ENCODE assay signal across 14 cellular contexts in genomic region chr1:20439282-20439681, GRCh38. TPM values are rescaled to one million over a fixed set of nuclear protein-coding genes. Genes with fewer than 3 reads are reported as not detected.
DNase-seq lines count a peak whose midpoint lies in the region; ATAC-seq and TF ChIP-seq lines count a peak whose summit lies in the region.
"Had no signal": no experiment of that assay in that cellular context is flagged by ENCODE, and none has a peak within 500 bp of the region (broad histone marks: within the 10 kb centered on the region; RNA-seq: fewer than 3 reads in every experiment).

No MANE protein-coding gene starts in this region.

- no peak overlapping the region for H2BK120ac ChIP-seq in IMR-90 (ENCODE audit: low read depth, low read length)

- no peaks in the 10 kb centered on the region for H3K9me3 Mint-ChIP-seq in naive thymus-derived CD8-positive, alpha-beta T cell
- H3K9me3 Mint-ChIP-seq: IgD-negative memory B cell had no signal

- H2BK20ac ChIP-seq in IMR-90 (ENCODE audit: low read depth, low read length): no peak overlapping the region

- no peaks in the 10 kb centered on the region for H3K36me3 Mint-ChIP-seq in naive thymus-derived CD8-positive, alpha-beta T cell
- H3K36me3 Mint-ChIP-seq: IgD-negative memory B cell had no signal

- TF ChIP-seq RAD21 in IMR-90 (IDR thresholded peaks at IDR 0.05; ENCODE audit: low read length): no peak

- peak overlapping the region in 1 of 10 donors; percentile 27 for H3K27ac Mint-ChIP-seq in naive thymus-derived CD8-positive, alpha-beta T cell
- H3K27ac Mint-ChIP-seq: activated CD4-positive, alpha-beta T cell treated with anti-CD3 and anti-CD28 coated beads for 36 hours; IgD-negative memory B cell had no signal

- no peak overlapping the region for H3K23ac ChIP-seq in IMR-90 (ENCODE audit: low read depth, low read length)

- in situ Hi-C loops in IMR-90 (cut with MboI; ENCODE audit: low sequenced_read_pairs) (no loop called here), astrocyte of the cerebellum (cut with HindIII; ENCODE audit: low sequenced_read_pairs) (loop anchor here (5.0 kb wide), 1 partner anchor 37 kb away; no protein-coding TSS in a partner anchor)

- no peak overlapping the region for H4K91ac ChIP-seq in IMR-90 (ENCODE audit: insufficient read depth, low read depth, low read length)

- no peak overlapping the region for H4K8ac ChIP-seq in IMR-90 (ENCODE audit: low read depth in 2 of 2, low read length in 2 of 2)

- DNase-seq in AG09309 (ENCODE audit: low read depth) (peak; percentile 3), IMR-90 (peak; percentile 55), astrocyte of the cerebellum (ENCODE audit: low read depth) (peak; percentile 11), iPS DF 4.7 (ENCODE audit: extremely low read depth, low spot score) (peak; percentile 7), hypothalamus (lab: John Stamatoyannopoulos, UW) (no peak), NCI-H2227 (lab: John Stamatoyannopoulos, UW; ENCODE audit: unreplicated experiment) (no peak)
- DNase-seq in naive thymus-derived CD8-positive, alpha-beta T cell: no peak
- DNase-seq: activated CD4-positive, alpha-beta T cell treated with anti-CD3 and anti-CD28 coated beads for 36 hours; GF-D8; NCI-H2081 treated with DMSO at 0.1 percent for 48 hours; stomach had no signal

- no TSS peak for BruUV-seq in IMR-90 (replicated peaks; lab: Mats Ljungman, UMichigan)

- no peak overlapping the region for H3K9ac ChIP-seq in IMR-90 (ENCODE audit: low read depth, low read length)
- H3K9ac ChIP-seq: BLaER1 treated with 17β-estradiol and CSF1 and Interleukin-3, amounts not matched to agents 10 nM and 100 nM had no signal

- no peak overlapping the region for H3K4ac ChIP-seq in IMR-90 (ENCODE audit: low read depth, low read length)

- H3K27me3 ChIP-seq in IMR-90 (ENCODE audit: control insufficient read depth, insufficient read depth, low read length): peaks cover 19% of the 10 kb centered on the region
- H3K27me3 ChIP-seq: BLaER1 treated with 17β-estradiol and CSF1 and Interleukin-3, amounts not matched to agents 10 nM and 100 nM had no signal

- POLR2A ChIA-PET in IMR-90 (lab: Charles Lee; ENCODE audit: unreplicated experiment): no interaction called here
- POLR2A ChIA-PET in naive thymus-derived CD8-positive, alpha-beta T cell (lab: Charles Lee): no interaction called here

- no peak overlapping the region for H3K4me2 ChIP-seq in IMR-90 (ENCODE audit: low read depth, low read length)
- H3K4me2 ChIP-seq: BLaER1 treated with 17β-estradiol and CSF1 and Interleukin-3, amounts not matched to agents 10 nM and 100 nM had no signal

- H3K36me3 ChIP-seq in IMR-90 (ENCODE audit: control insufficient read depth, insufficient read depth, low read length): no peaks in the 10 kb centered on the region
- H3K36me3 ChIP-seq: BLaER1 treated with 17β-estradiol and CSF1 and Interleukin-3, amounts not matched to agents 10 nM and 100 nM; stomach had no signal

- TF ChIP-seq POLR2A in IMR-90 (IDR thresholded peaks at IDR 0.05; ENCODE audit: low read depth, low read length): no peak

- H3K14ac ChIP-seq in IMR-90 (replicated peaks; ENCODE audit: low read depth, low read length): no peak overlapping the region

- H2AK5ac ChIP-seq in IMR-90 (ENCODE audit: low read depth, low read length): no peak overlapping the region

- CTCF ChIA-PET in IMR-90 (lab: Yijun Ruan, JAX): no interaction called here

- intact Hi-C loops in IMR-90 (cut with micrococcal nuclease): no loop called here

- no peaks in the 10 kb centered on the region for H3K9me3 ChIP-seq in IMR-90 (ENCODE audit: control insufficient read depth, insufficient read depth, low read length)
- H3K9me3 ChIP-seq: BLaER1 treated with 17β-estradiol and CSF1 and Interleukin-3, amounts not matched to agents 10 nM and 100 nM; stomach had no signal

- H3K18ac ChIP-seq in IMR-90 (ENCODE audit: low read depth, low read length): no peak overlapping the region

- no peaks in the 10 kb centered on the region for H4K20me1 ChIP-seq in IMR-90 (ENCODE audit: insufficient read depth, low read length)
- H4K20me1 ChIP-seq: BLaER1 treated with 17β-estradiol and CSF1 and Interleukin-3, amounts not matched to agents 10 nM and 100 nM had no signal

- H3K56ac ChIP-seq in IMR-90 (ENCODE audit: extremely low read depth, insufficient read depth, low read length): no peak overlapping the region

- no peak overlapping the region for H2BK5ac ChIP-seq in IMR-90 (ENCODE audit: low read depth, low read length, poor library complexity, severe bottlenecking)

- no peak overlapping the region for H2AFZ ChIP-seq in IMR-90 (replicated peaks; ENCODE audit: low read length, poor library complexity)

- peaks cover 7 to 31% (median 27%) of the 10 kb centered on the region in 5 donors for H3K27me3 Mint-ChIP-seq in naive thymus-derived CD8-positive, alpha-beta T cell

- H3K4me3 ChIP-seq in AG09309 (ENCODE audit: control insufficient read depth, low read depth, low read length): no peak overlapping the region
- H3K4me3 ChIP-seq in IMR-90 (ENCODE audit: insufficient read depth, low read depth, low read length): no peak overlapping the region
- no peak overlapping the region for H3K4me3 ChIP-seq in astrocyte of the cerebellum (ENCODE audit: low read depth, low read length)
- H3K4me3 ChIP-seq: BLaER1 treated with 17β-estradiol and CSF1 and Interleukin-3, amounts not matched to agents 10 nM and 100 nM; stomach had no signal

- no peaks in the 10 kb centered on the region for H3K4me1 Mint-ChIP-seq in naive thymus-derived CD8-positive, alpha-beta T cell
- H3K4me1 Mint-ChIP-seq: activated CD4-positive, alpha-beta T cell treated with anti-CD3 and anti-CD28 coated beads for 36 hours had no signal

- no peaks in the 10 kb centered on the region for H3K9me1 ChIP-seq in IMR-90 (ENCODE audit: insufficient read depth, low read length)

- peak; percentile 54; the same call in 1 of the 2 replicates for ATAC-seq in IMR-90 (ENCODE audit: low read depth)
- ATAC-seq in HG03280 (IDR thresholded peaks at IDR 0.05; ENCODE audit: unreplicated experiment): no peak
- ATAC-seq in naive thymus-derived CD8-positive, alpha-beta T cell: no peak
- ATAC-seq: activated CD4-positive, alpha-beta T cell treated with anti-CD3 and anti-CD28 coated beads for 36 hours had no signal

- dilution Hi-C loops in IMR-90 (cut with HindIII; ENCODE audit: low sequenced_read_pairs, unreplicated experiment): no loop called here

- no peak overlapping the region for H3K4me3 Mint-ChIP-seq in naive thymus-derived CD8-positive, alpha-beta T cell
- H3K4me3 Mint-ChIP-seq: activated CD4-positive, alpha-beta T cell treated with anti-CD3 and anti-CD28 coated beads for 36 hours; IgD-negative memory B cell had no signal

- H3K4me1 ChIP-seq in IMR-90 (ENCODE audit: control insufficient read depth, insufficient read depth, low read length): no peaks in the 10 kb centered on the region
- H3K4me1 ChIP-seq: stomach had no signal

- TF ChIP-seq CTCF in AG09309 (IDR thresholded peaks at IDR 0.05; ENCODE audit: control insufficient read depth, insufficient read depth, low read depth, low read length, missing control alignments): no peak
- no peak for TF ChIP-seq CTCF in IMR-90 (conservative IDR thresholded peaks at IDR 0.05; ENCODE audit: low read depth, low read length)
- TF ChIP-seq CTCF in astrocyte of the cerebellum (IDR thresholded peaks at IDR 0.05; ENCODE audit: low read depth, low read length, missing control alignments): no peak

- H3K27ac ChIP-seq in IMR-90 (ENCODE audit: insufficient read depth, low read length): no peak overlapping the region
- H3K27ac ChIP-seq: BLaER1 treated with 17β-estradiol and CSF1 and Interleukin-3, amounts not matched to agents 10 nM and 100 nM; stomach had no signal

- no peaks in the 10 kb centered on the region for H3K79me1 ChIP-seq in IMR-90 (ENCODE audit: low read depth in 1 of 2, low read length in 2 of 2)

- no peak overlapping the region for H2BK15ac ChIP-seq in IMR-90 (ENCODE audit: low read depth, low read length)

- H4K5ac ChIP-seq in IMR-90 (ENCODE audit: low read depth, low read length): no peak overlapping the region

- H2AK9ac ChIP-seq in IMR-90 (replicated peaks; ENCODE audit: low read depth, low read length, poor library complexity): no peak overlapping the region

TF ChIP-seq in IMR-90, 13 proteins besides CTCF, POLR2A, EP300 and RAD21 (continues in another document):
- no peak for TF ChIP-seq CHD1 (IDR thresholded peaks at IDR 0.05; ENCODE audit: low read depth, low read length)
- no peak for TF ChIP-seq MAFK (IDR thresholded peaks at IDR 0.05; ENCODE audit: low read depth, low read length)
- TF ChIP-seq ELK1 (IDR thresholded peaks at IDR 0.05; ENCODE audit: borderline replicate concordance, low read depth, low read length): no peak
- TF ChIP-seq CEBPB (IDR thresholded peaks at IDR 0.05; ENCODE audit: low read depth, low read length): peak; percentile 60
- TF ChIP-seq SMC3 (IDR thresholded peaks at IDR 0.05; ENCODE audit: low read depth, low read length): no peak
- no peak for TF ChIP-seq FOS (IDR thresholded peaks at IDR 0.05; ENCODE audit: low read depth, low read length)
- TF ChIP-seq MAZ (IDR thresholded peaks at IDR 0.05; ENCODE audit: borderline replicate concordance, low read depth, low read length): no peak
- no peak for TF ChIP-seq RFX5 (IDR thresholded peaks at IDR 0.05; ENCODE audit: low read depth, low read length)
- TF ChIP-seq MXI1 (IDR thresholded peaks at IDR 0.05; ENCODE audit: borderline replicate concordance, low read depth, low read length): no peak
- TF ChIP-seq NFE2L2 (IDR thresholded peaks at IDR 0.05; ENCODE audit: low read depth, low read length): no peak
- no peak for TF ChIP-seq RCOR1 (IDR thresholded peaks at IDR 0.05; ENCODE audit: insufficient replicate concordance, low read length)
- no peak for TF ChIP-seq BHLHE40 (IDR thresholded peaks at IDR 0.05; ENCODE audit: low read depth, low read length)

RNA-seq across cellular contexts. Expression of gene CAMK2N1, which starts 46.7 kb away (rescaled TPM):
- 10.2 and 28.9 TPM in 2 replicates for total RNA-seq in IMR-90 (2012; rRNA removed)
- 44.4 and 46.8 TPM in 2 replicates for polyA plus RNA-seq in IMR-90 (2012; rRNA removed)
- 21.6 and 22.6 TPM in 2 replicates for polyA plus RNA-seq in IMR-90 (2012; cell fraction: cytosol; rRNA removed)
- 5.2 and 13.1 TPM in 2 replicates for polyA plus RNA-seq in IMR-90 (2012; cell fraction: nucleus; rRNA removed; ENCODE audit: low replicate concordance)
- total RNA-seq in naive thymus-derived CD8-positive, alpha-beta T cell: 1 to 10 TPM; 5.0 to 5.6 TPM
- under 1 TPM; 0.23 to 0.34 (median 0.25) TPM for polyA plus RNA-seq in naive thymus-derived CD8-positive, alpha-beta T cell

Comparison
In these comparisons a context has a peak if more than half of its experiments do, and no peak if none do; other contexts are left out.
1. DNase-seq: peak in AG09309 (single experiment), IMR-90 (single experiment), astrocyte of the cerebellum (single experiment) and iPS DF 4.7 (single experiment); none in naive thymus-derived CD8-positive, alpha-beta T cell (0 of 10), hypothalamus (0 of 51) and NCI-H2227 (single experiment).